ENCODE assay signal across 9 cellular contexts in genomic region chr11:79973701-79974626, GRCh38.
DNase-seq lines count a peak whose midpoint lies in the region; ATAC-seq and TF ChIP-seq lines count a peak whose summit lies in the region.
"Had no signal": no experiment of that assay in that cellular context is flagged by ENCODE, and none has a peak within 500 bp of the region (broad histone marks: within the 10 kb centered on the region; RNA-seq: fewer than 3 reads in every experiment).

No MANE protein-coding gene starts in this region.

- ATAC-seq in HG03469 (IDR thresholded peaks at IDR 0.05; ENCODE audit: unreplicated experiment) (no peak), HG03175 (IDR thresholded peaks at IDR 0.05; ENCODE audit: unreplicated experiment) (no peak), GM18520 (IDR thresholded peaks at IDR 0.05; ENCODE audit: unreplicated experiment) (no peak)

- DNase-seq in ACHN (peak; percentile 82), M059J (ENCODE audit: low read depth) (peak; percentile 46), choroid plexus epithelial cell (ENCODE audit: low read depth) (peak; percentile 7), kidney tubule cell (ENCODE audit: low spot score) (peak; percentile 53), GM13976 (ENCODE audit: low spot score) (no peak)

- in situ Hi-C loops in ACHN (cut with HindIII; ENCODE audit: low pct_ligation_motif_present, low pct_unique_long_range_greater_than_20kb, low sequenced_read_pairs): no loop called here
- in situ Hi-C loops in GM13976 (cut with MboI; ENCODE audit: low sequenced_read_pairs, unreplicated experiment): no loop called here

- no peak for TF ChIP-seq CTCF in choroid plexus epithelial cell (conservative IDR thresholded peaks at IDR 0.05; ENCODE audit: low read depth, low read length)
- no peak for TF ChIP-seq CTCF in GM13976 (IDR thresholded peaks at IDR 0.05; ENCODE audit: borderline replicate concordance, control extremely low read depth, extremely low read depth, insufficient read depth, missing control alignments)

- H3K4me3 ChIP-seq in choroid plexus epithelial cell (ENCODE audit: low read depth, low read length): no peak overlapping the region
- H3K4me3 ChIP-seq: BLaER1 had no signal
